Comparison of ENCODE assay signal across 16 cellular contexts in genomic region chr2:15191801-15192200, GRCh38.
"Had no signal": no experiment of that assay in that cellular context is flagged by ENCODE, and none has a peak within 500 bp of the region (broad histone marks: within the 10 kb centered on the region; RNA-seq: fewer than 3 reads in every experiment).

No MANE protein-coding gene starts in this region.

- H3K9me3 Mint-ChIP-seq: naive thymus-derived CD4-positive, alpha-beta T cell; stimulated activated effector memory CD8-positive, alpha-beta T cell treated with anti-CD3 and anti-CD28 coated beads, Interleukin-12 subunit alpha, Interleukin-12 subunit beta, amount 100 ng/mL, for 72 hours had no signal

- H3K27ac Mint-ChIP-seq: naive thymus-derived CD4-positive, alpha-beta T cell; stimulated activated effector memory CD8-positive, alpha-beta T cell treated with anti-CD3 and anti-CD28 coated beads, Interleukin-12 subunit alpha, Interleukin-12 subunit beta, amount 100 ng/mL, for 72 hours had no signal

- H3K4me3 Mint-ChIP-seq: naive thymus-derived CD4-positive, alpha-beta T cell; stimulated activated effector memory CD8-positive, alpha-beta T cell treated with anti-CD3 and anti-CD28 coated beads, Interleukin-12 subunit alpha, Interleukin-12 subunit beta, amount 100 ng/mL, for 72 hours had no signal

- H3K27me3 Mint-ChIP-seq: naive thymus-derived CD4-positive, alpha-beta T cell had no signal

- H3K4me1 Mint-ChIP-seq: naive thymus-derived CD4-positive, alpha-beta T cell; stimulated activated effector memory CD8-positive, alpha-beta T cell treated with anti-CD3 and anti-CD28 coated beads, Interleukin-12 subunit alpha, Interleukin-12 subunit beta, amount 100 ng/mL, for 72 hours had no signal

- DNase-seq: activated CD4-positive, alpha-beta T cell treated with anti-CD3 and anti-CD28 coated beads, Interleukin-2, amount 50 U/mL, for 48 hours; activated CD4-positive, CD25-positive, alpha-beta regulatory T cell treated with anti-CD3 and anti-CD28 coated beads, Interleukin-2, amount 50 U/mL, for 72 hours; activated naive CD4-positive, alpha-beta T cell treated with Interleukin-2 at 50 U/mL for 16 hours; adrenal gland; gastrocnemius medialis; heart right ventricle; mammary epithelial cell; naive thymus-derived CD4-positive, alpha-beta T cell; retina; stimulated activated CD4-positive, alpha-beta T cell treated with anti-CD3 and anti-CD28 coated beads, Interleukin-12 subunit alpha, Interleukin-12 subunit beta, amount 100 ng/mL, for 4 hours; stimulated activated CD4-positive, alpha-beta T cell treated with anti-CD3 and anti-CD28 coated beads, Interleukin-2, amount 100 ng/mL, for 24 hours; T-helper 1 cell; T1000; tibial artery had no signal

- ATAC-seq: gastrocnemius medialis; heart right ventricle; left lobe of liver; naive thymus-derived CD4-positive, alpha-beta T cell; stimulated activated effector memory CD8-positive, alpha-beta T cell treated with anti-CD3 and anti-CD28 coated beads, Interleukin-12 subunit alpha, Interleukin-12 subunit beta, amount 100 ng/mL, for 72 hours had no signal
